Comparison of ENCODE assay signal across 8 cellular contexts in the genomic region with DNA sequence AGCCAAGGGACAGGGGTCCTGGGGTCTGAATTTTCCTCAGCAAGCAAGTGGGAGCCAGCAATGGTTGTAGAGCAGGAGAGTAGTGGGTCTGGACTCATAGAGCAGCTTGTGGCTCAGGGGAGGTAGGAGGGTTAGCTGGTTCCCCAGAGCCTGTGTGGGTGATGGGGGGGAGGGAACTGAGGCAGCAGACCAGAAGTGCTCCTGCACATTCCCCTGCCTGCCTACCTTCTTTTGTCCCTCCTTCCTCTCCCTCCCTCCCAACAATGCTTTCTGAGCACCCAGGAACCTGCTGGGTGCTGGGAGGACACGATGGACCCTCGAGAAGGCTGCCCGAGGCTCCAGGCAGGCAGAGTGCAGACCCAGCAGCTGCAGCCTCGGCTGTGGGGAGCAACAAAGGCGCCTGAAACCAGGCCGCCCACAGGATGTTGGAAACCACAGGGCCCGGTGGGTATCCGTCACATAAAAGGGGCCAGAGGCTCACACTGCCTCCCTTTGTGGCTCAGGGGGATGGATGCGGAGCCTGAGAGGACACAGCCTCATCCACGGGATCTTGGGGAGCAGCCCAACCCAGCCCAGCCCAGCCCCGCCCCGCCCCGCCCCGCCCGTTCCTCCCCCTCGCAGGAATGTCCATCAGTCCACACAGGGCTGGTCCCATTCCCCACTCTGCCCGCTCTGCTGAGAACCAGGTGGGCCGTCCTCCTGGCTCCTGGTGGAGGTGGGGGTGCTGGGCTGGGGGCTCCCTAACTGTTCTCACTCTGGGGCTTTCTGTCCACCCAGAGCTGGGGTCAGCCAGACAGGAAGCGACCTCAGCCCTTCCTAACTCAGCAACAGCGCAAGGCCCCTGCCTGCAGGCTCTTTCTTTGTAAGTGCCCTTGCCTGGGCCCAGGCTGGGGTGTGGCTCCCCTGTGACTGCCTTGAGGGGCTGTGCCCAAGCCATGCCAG. TPM values are rescaled to one million over a fixed set of nuclear protein-coding genes. Genes with fewer than 3 reads are reported as not detected.
DNase-seq lines count a peak whose midpoint lies in the region; ATAC-seq and TF ChIP-seq lines count a peak whose summit lies in the region.

No MANE protein-coding gene starts in this region.

- H3K4me3 Mint-ChIP-seq in activated CD4-positive, alpha-beta memory T cell treated with anti-CD3 and anti-CD28 coated beads, Interleukin-2, amount 10 ng/mL, durations not matched to agents 7 days and 5 days, result peak overlapping the region; percentile 99
- no peak overlapping the region for H3K4me3 Mint-ChIP-seq in glutamatergic neuron (ENCODE audit: unreplicated experiment)

- no peaks in the 10 kb centered on the region for H3K27me3 Mint-ChIP-seq in activated CD4-positive, alpha-beta memory T cell treated with anti-CD3 and anti-CD28 coated beads, Interleukin-2, amount 10 ng/mL, durations not matched to agents 7 days and 5 days
- no peaks in the 10 kb centered on the region for H3K27me3 Mint-ChIP-seq in glutamatergic neuron (ENCODE audit: unreplicated experiment)

- TF ChIP-seq CTCF in glutamatergic neuron (IDR thresholded peaks at IDR 0.05; ENCODE audit: partially characterized antibody, unreplicated experiment), result no peak

- H3K36me3 Mint-ChIP-seq in activated CD4-positive, alpha-beta memory T cell treated with anti-CD3 and anti-CD28 coated beads, Interleukin-2, amount 10 ng/mL, durations not matched to agents 7 days and 5 days (ENCODE audit: low read depth), result peaks cover 49% of the 10 kb centered on the region
- H3K36me3 Mint-ChIP-seq in glutamatergic neuron (ENCODE audit: unreplicated experiment), result no peaks in the 10 kb centered on the region

- intact Hi-C loops in left colon (cut with DNase I, micrococcal nuclease), result no loop called here

- peak overlapping the region; percentile 99 for H3K27ac Mint-ChIP-seq in activated CD4-positive, alpha-beta memory T cell treated with anti-CD3 and anti-CD28 coated beads, Interleukin-2, amount 10 ng/mL, durations not matched to agents 7 days and 5 days
- no peak overlapping the region for H3K27ac Mint-ChIP-seq in glutamatergic neuron (ENCODE audit: unreplicated experiment)

- DNase-seq in SKM-1 treated with dmso at 0.1 percent for 144 hours (lab: John Stamatoyannopoulos, UW; ENCODE audit: unreplicated experiment), result peak; percentile 27
- DNase-seq in SKM-1 (lab: John Stamatoyannopoulos, UW; ENCODE audit: unreplicated experiment), result no peak
- DNase-seq in activated CD4-positive, alpha-beta memory T cell treated with anti-CD3 and anti-CD28 coated beads, Interleukin-2, amount 10 ng/mL, durations not matched to agents 7 days and 5 days, result peak; percentile 87
- peak in 1 of 2 donors; percentile 54 for DNase-seq in left colon
- no peak for DNase-seq in NCI-H2196 treated with DMSO at 0.1 percent for 48 hours (lab: John Stamatoyannopoulos, UW; ENCODE audit: unreplicated experiment)
- DNase-seq in glutamatergic neuron, result no peak

- CTCF ChIA-PET in activated CD4-positive, alpha-beta memory T cell treated with anti-CD3 and anti-CD28 coated beads, Interleukin-2, amount 10 ng/mL, durations not matched to agents 7 days and 5 days (lab: Charles Lee), result interaction anchor here (0.6 kb wide), 1 partner anchor 8 kb away, joined by 3 read pairs; no protein-coding TSS in a partner anchor

- POLR2A ChIA-PET in activated CD4-positive, alpha-beta memory T cell treated with anti-CD3 and anti-CD28 coated beads, Interleukin-2, amount 10 ng/mL, durations not matched to agents 7 days and 5 days (lab: Charles Lee), result interaction anchor here (0.6 to 6.0 kb wide), 8 partner anchors 9 to 123 kb away, joined by 3 to 33 read pairs (median 4); a partner anchor contains a TSS

- ATAC-seq in HG03521 (IDR thresholded peaks at IDR 0.05; ENCODE audit: unreplicated experiment), result peak; percentile 61
- ATAC-seq in left colon, result peak; percentile 42
- ATAC-seq in HG02870 (IDR thresholded peaks at IDR 0.05; ENCODE audit: unreplicated experiment), result no peak

- H3K9me3 Mint-ChIP-seq in activated CD4-positive, alpha-beta memory T cell treated with anti-CD3 and anti-CD28 coated beads, Interleukin-2, amount 10 ng/mL, durations not matched to agents 7 days and 5 days, result no peaks in the 10 kb centered on the region
- peaks cover 3% of the 10 kb centered on the region for H3K9me3 Mint-ChIP-seq in glutamatergic neuron (ENCODE audit: unreplicated experiment)

- peaks cover 58% of the 10 kb centered on the region for H3K4me1 Mint-ChIP-seq in activated CD4-positive, alpha-beta memory T cell treated with anti-CD3 and anti-CD28 coated beads, Interleukin-2, amount 10 ng/mL, durations not matched to agents 7 days and 5 days
- H3K4me1 Mint-ChIP-seq in glutamatergic neuron (ENCODE audit: low read depth, unreplicated experiment), result no peaks in the 10 kb centered on the region

RNA-seq across cellular contexts. Expression of a gene that starts 1.7 kb away (rescaled TPM):
- 10 to 100 TPM; 95.4 to 97.8 TPM for total RNA-seq in activated CD4-positive, alpha-beta memory T cell treated with anti-CD3 and anti-CD28 coated beads, Interleukin-2, amount 10 ng/mL, durations not matched to agents 7 days and 5 days
- total RNA-seq in left colon (1 to 10 TPM; 1.3 to 1.4 TPM), glutamatergic neuron (ENCODE audit: unreplicated experiment) (not detected)

RNA-seq across cellular contexts. Expression of a gene that starts 32.5 kb away (rescaled TPM):
- total RNA-seq in activated CD4-positive, alpha-beta memory T cell treated with anti-CD3 and anti-CD28 coated beads, Interleukin-2, amount 10 ng/mL, durations not matched to agents 7 days and 5 days, result 10 to 100 TPM; 14.3 to 14.9 TPM
- total RNA-seq in left colon (1 to 10 TPM; 3.7 to 4.9 TPM), glutamatergic neuron (ENCODE audit: unreplicated experiment) (14.1 TPM)

Comparison
In these comparisons a context has a peak if more than half of its experiments do, and no peak if none do; other contexts are left out.
1. DNase-seq: peak in SKM-1 treated with dmso at 0.1 percent for 144 hours (single experiment) and activated CD4-positive, alpha-beta memory T cell treated with anti-CD3 and anti-CD28 coated beads, Interleukin-2, amount 10 ng/mL, durations not matched to agents 7 days and 5 days (single experiment); none in SKM-1 (single experiment), NCI-H2196 treated with DMSO at 0.1 percent for 48 hours (single experiment) and glutamatergic neuron (single experiment).
2. RNA of a gene that starts 1.7 kb away (total RNA-seq): 95.4 to 97.8 TPM in activated CD4-positive, alpha-beta memory T cell treated with anti-CD3 and anti-CD28 coated beads, Interleukin-2, amount 10 ng/mL, durations not matched to agents 7 days and 5 days; 1.3 to 1.4 TPM in left colon and not detected in glutamatergic neuron (single experiment); every median in the first group is over 10 times any median in the second.